11 cellular contexts compared by ENCODE assay signal in genomic region chr15:38688761-38689160, GRCh38.
DNase-seq lines count a peak whose midpoint lies in the region; ATAC-seq, FAIRE-seq and TF ChIP-seq lines count a peak whose summit lies in the region.
"Had no signal": no experiment of that assay in that cellular context is flagged by ENCODE, and none has a peak within 500 bp of the region (broad histone marks: within the 10 kb centered on the region; RNA-seq: fewer than 3 reads in every experiment).

No MANE protein-coding gene starts in this region.

- H3K9me2 ChIP-seq in Loucy (replicated peaks; ENCODE audit: low read depth, low read length), result no peaks in the 10 kb centered on the region

- DNase-seq in activated CD4-positive, alpha-beta T cell treated with anti-CD3 and anti-CD28 coated beads, Interleukin-2, amount 50 U/mL, for 1 hour, result peak; percentile 52
- DNase-seq in astrocyte (ENCODE audit: low read depth) (no peak), uterus (no peak), midbrain (lab: John Stamatoyannopoulos, UW) (no peak)
- peak in 1 of 2 donors; percentile 83 for DNase-seq in stimulated activated effector memory CD8-positive, alpha-beta T cell treated with anti-CD3 and anti-CD28 coated beads, Interleukin-12 subunit alpha, Interleukin-12 subunit beta, amount 100 ng/mL, for 72 hours (ENCODE audit: low spot score in 2 of 2)
- DNase-seq: EL, esophagus squamous epithelium had no signal

- no peaks in the 10 kb centered on the region for H3K4me1 Mint-ChIP-seq in astrocyte (ENCODE audit: low read depth, unreplicated experiment)
- peaks cover 86% of the 10 kb centered on the region for H3K4me1 Mint-ChIP-seq in stimulated activated effector memory CD8-positive, alpha-beta T cell treated with anti-CD3 and anti-CD28 coated beads, Interleukin-12 subunit alpha, Interleukin-12 subunit beta, amount 100 ng/mL, for 72 hours

- H3K79me2 ChIP-seq in Loucy (ENCODE audit: insufficient read depth, low read length) (no peaks in the 10 kb centered on the region), astrocyte (ENCODE audit: insufficient read depth, low read length) (no peaks in the 10 kb centered on the region)

- peaks cover 83% of the 10 kb centered on the region for H3K4me1 ChIP-seq in Loucy (ENCODE audit: insufficient read depth, low read length, poor library complexity, severe bottlenecking)
- H3K4me1 ChIP-seq in astrocyte (ENCODE audit: insufficient read depth, low read length), result peaks cover 3% of the 10 kb centered on the region
- no peaks in the 10 kb centered on the region for H3K4me1 ChIP-seq in uterus

- H3K4me3 Mint-ChIP-seq in astrocyte (ENCODE audit: unreplicated experiment), result no peak overlapping the region
- peak overlapping the region; percentile 58 for H3K4me3 Mint-ChIP-seq in stimulated activated effector memory CD8-positive, alpha-beta T cell treated with anti-CD3 and anti-CD28 coated beads, Interleukin-12 subunit alpha, Interleukin-12 subunit beta, amount 100 ng/mL, for 72 hours

- TF ChIP-seq POLR2A in uterus (IDR thresholded peaks at IDR 0.05), result no peak

- peak; percentile 91 for ATAC-seq in stimulated activated effector memory CD8-positive, alpha-beta T cell treated with anti-CD3 and anti-CD28 coated beads, Interleukin-12 subunit alpha, Interleukin-12 subunit beta, amount 100 ng/mL, for 72 hours
- no peak for ATAC-seq in HG02571 (IDR thresholded peaks at IDR 0.05; ENCODE audit: unreplicated experiment)
- ATAC-seq in GM18907 (IDR thresholded peaks at IDR 0.05; ENCODE audit: unreplicated experiment), result no peak

- intact Hi-C loops in uterus (cut with DNase I; ENCODE audit: low total_unique reads), result no loop called here

- peak; percentile 34 for FAIRE-seq in astrocyte (lab: Jason Lieb, UNC)
- FAIRE-seq: islet of Langerhans had no signal

- H3K9me3 ChIP-seq in Loucy (ENCODE audit: insufficient read depth, low read depth, low read length) (no peaks in the 10 kb centered on the region), astrocyte (ENCODE audit: insufficient read depth, low read depth, low read length) (no peaks in the 10 kb centered on the region), uterus (no peaks in the 10 kb centered on the region)
- H3K9me3 ChIP-seq: esophagus squamous epithelium had no signal

- no peaks in the 10 kb centered on the region for H3K9me3 Mint-ChIP-seq in astrocyte (ENCODE audit: unreplicated experiment)
- peaks cover under 1% of the 10 kb centered on the region for H3K9me3 Mint-ChIP-seq in stimulated activated effector memory CD8-positive, alpha-beta T cell treated with anti-CD3 and anti-CD28 coated beads, Interleukin-12 subunit alpha, Interleukin-12 subunit beta, amount 100 ng/mL, for 72 hours

- H3F3A ChIP-seq in Loucy (ENCODE audit: low read depth), result peaks cover 12% of the 10 kb centered on the region; the same call in 1 of the 2 replicates

- H3K36me3 Mint-ChIP-seq in astrocyte (ENCODE audit: low read depth, unreplicated experiment), result no peaks in the 10 kb centered on the region
- peaks cover 6% of the 10 kb centered on the region for H3K36me3 Mint-ChIP-seq in stimulated activated effector memory CD8-positive, alpha-beta T cell treated with anti-CD3 and anti-CD28 coated beads, Interleukin-12 subunit alpha, Interleukin-12 subunit beta, amount 100 ng/mL, for 72 hours

- no peak for TF ChIP-seq CTCF in Loucy (conservative IDR thresholded peaks at IDR 0.05; ENCODE audit: low read length)
- no peak for TF ChIP-seq CTCF in astrocyte (IDR thresholded peaks at IDR 0.05; ENCODE audit: insufficient read depth, low read depth, low read length)
- no peak for TF ChIP-seq CTCF in uterus (IDR thresholded peaks at IDR 0.05)

- H3K27ac ChIP-seq in astrocyte (ENCODE audit: low read depth, low read length), result no peak overlapping the region
- no peak overlapping the region for H3K27ac ChIP-seq in uterus

- H3K9ac ChIP-seq in Loucy (ENCODE audit: low read depth, low read length, poor library complexity, severe bottlenecking) (peak overlapping the region; percentile 13), astrocyte (ENCODE audit: low read length) (no peak overlapping the region)

- H2AFZ ChIP-seq in Loucy (ENCODE audit: low read length), result no peak overlapping the region
- no peak overlapping the region for H2AFZ ChIP-seq in astrocyte (ENCODE audit: low read depth, low read length)

- H3K27me3 Mint-ChIP-seq in astrocyte (ENCODE audit: low read depth, unreplicated experiment), result peaks cover 5% of the 10 kb centered on the region

- peak overlapping the region; percentile 23 for H3K4me3 ChIP-seq in Loucy (ENCODE audit: low read length, poor library complexity, severe bottlenecking)
- H3K4me3 ChIP-seq in astrocyte (ENCODE audit: insufficient read depth, low read depth, low read length), result no peak overlapping the region
- H3K4me3 ChIP-seq in uterus, result no peak overlapping the region
- H3K4me3 ChIP-seq: esophagus squamous epithelium had no signal

- no peaks in the 10 kb centered on the region for H3K27me3 ChIP-seq in Loucy (ENCODE audit: insufficient read depth, low read length, poor library complexity, severe bottlenecking)
- no peaks in the 10 kb centered on the region for H3K27me3 ChIP-seq in astrocyte (ENCODE audit: insufficient read depth, low read length)
- no peaks in the 10 kb centered on the region for H3K27me3 ChIP-seq in uterus
- H3K27me3 ChIP-seq: esophagus squamous epithelium had no signal

- no peak overlapping the region for H3K27ac Mint-ChIP-seq in astrocyte (ENCODE audit: unreplicated experiment)
- H3K27ac Mint-ChIP-seq in stimulated activated effector memory CD8-positive, alpha-beta T cell treated with anti-CD3 and anti-CD28 coated beads, Interleukin-12 subunit alpha, Interleukin-12 subunit beta, amount 100 ng/mL, for 72 hours, result peak overlapping the region; percentile 60

- H3K36me3 ChIP-seq in Loucy (ENCODE audit: insufficient read depth, low read length) (no peaks in the 10 kb centered on the region), astrocyte (ENCODE audit: insufficient read depth, low read length) (no peaks in the 10 kb centered on the region), uterus (no peaks in the 10 kb centered on the region)
- H3K36me3 ChIP-seq: esophagus squamous epithelium had no signal

- H3K4me2 ChIP-seq in Loucy (ENCODE audit: low read depth, low read length, poor library complexity, severe bottlenecking) (peak overlapping the region; percentile 58), astrocyte (ENCODE audit: low read length) (no peak overlapping the region)

- H4K20me1 ChIP-seq in Loucy (ENCODE audit: insufficient read depth, low read length, poor library complexity, severe bottlenecking) (no peaks in the 10 kb centered on the region), astrocyte (ENCODE audit: insufficient read depth, low read length) (no peaks in the 10 kb centered on the region)
